9 cellular contexts compared by ENCODE assay signal in the genomic region with DNA sequence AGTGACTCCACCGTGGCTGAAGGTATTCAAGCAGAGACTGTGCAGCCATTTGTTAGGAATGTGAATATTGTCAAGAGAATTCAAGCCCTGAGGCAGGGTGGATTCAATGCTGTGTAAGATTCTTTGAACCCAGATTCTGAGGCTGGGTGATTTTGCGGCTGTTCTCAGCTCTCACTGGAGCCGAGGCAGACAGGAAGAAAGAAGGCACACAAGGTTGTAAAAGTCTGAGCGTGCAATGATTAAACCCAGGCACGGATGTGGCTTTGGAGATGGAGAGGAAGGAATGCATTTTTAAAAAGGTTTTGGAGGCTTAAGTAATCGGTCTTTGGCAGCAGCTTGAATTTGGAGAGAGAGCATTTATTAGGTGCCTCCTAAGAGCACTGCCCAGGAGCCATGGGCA.
A peak's percentile ranks its signal among the peaks of the same experiment; 100 is the strongest.
DNase-seq lines count a peak whose midpoint lies in the region; ATAC-seq and TF ChIP-seq lines count a peak whose summit lies in the region.
"Had no signal": no experiment of that assay in that cellular context is flagged by ENCODE, and none has a peak within 500 bp of the region (broad histone marks: within the 10 kb centered on the region; RNA-seq: fewer than 3 reads in every experiment).

No MANE protein-coding gene starts in this region.

- peaks cover 2% of the 10 kb centered on the region for H3K27me3 Mint-ChIP-seq in activated T-helper 2 cell treated with anti-CD3 and anti-CD28 coated beads, Interferon-gamma antibody, Interleukin-2, Interleukin-4, amounts not matched to agents 10 μg/mL and 5 μg/mL and 100 μg/mL, durations not matched to agents 14 hours and 24 hours and 36 hours (ENCODE audit: low read depth)

- peak overlapping the region; percentile 17 for H3K27ac Mint-ChIP-seq in activated T-helper 2 cell treated with anti-CD3 and anti-CD28 coated beads, Interferon-gamma antibody, Interleukin-2, Interleukin-4, amounts not matched to agents 10 μg/mL and 5 μg/mL and 100 μg/mL, durations not matched to agents 14 hours and 24 hours and 36 hours

- H3K9me3 Mint-ChIP-seq in activated T-helper 2 cell treated with anti-CD3 and anti-CD28 coated beads, Interferon-gamma antibody, Interleukin-2, Interleukin-4, amounts not matched to agents 10 μg/mL and 5 μg/mL and 100 μg/mL, durations not matched to agents 14 hours and 24 hours and 36 hours, result no peaks in the 10 kb centered on the region

- ATAC-seq in left colon (peak; percentile 61), HG03280 (IDR thresholded peaks at IDR 0.05; ENCODE audit: unreplicated experiment) (no peak), HG03108 (IDR thresholded peaks at IDR 0.05; ENCODE audit: unreplicated experiment) (no peak), esophagus mucosa (no peak)

- TF ChIP-seq CTCF in esophagus muscularis mucosa (IDR thresholded peaks at IDR 0.05), result no peak

- no peak for TF ChIP-seq POLR2A in esophagus muscularis mucosa (IDR thresholded peaks at IDR 0.05; ENCODE audit: low read depth)

- no peaks in the 10 kb centered on the region for H3K9me3 ChIP-seq in esophagus muscularis mucosa

- H3K36me3 ChIP-seq in esophagus muscularis mucosa, result no peaks in the 10 kb centered on the region

- TF ChIP-seq EP300 in esophagus muscularis mucosa (IDR thresholded peaks at IDR 0.05), result no peak

- H3K27me3 ChIP-seq in esophagus muscularis mucosa, result no peaks in the 10 kb centered on the region

- H3K4me3 ChIP-seq in esophagus muscularis mucosa, result peak overlapping the region in 1 of 4 donors; percentile 4

- H3K36me3 Mint-ChIP-seq in activated T-helper 2 cell treated with anti-CD3 and anti-CD28 coated beads, Interferon-gamma antibody, Interleukin-2, Interleukin-4, amounts not matched to agents 10 μg/mL and 5 μg/mL and 100 μg/mL, durations not matched to agents 14 hours and 24 hours and 36 hours (ENCODE audit: low read depth), result no peaks in the 10 kb centered on the region

- H3K4me1 ChIP-seq in esophagus muscularis mucosa, result peaks cover 6 to 31% (median 29%) of the 10 kb centered on the region in 4 donors

- H3K27ac ChIP-seq in esophagus muscularis mucosa (replicated peaks in 1 of 4), result peak overlapping the region in 2 of 4 donors; percentile 23 to 30

- DNase-seq in AG08395 (ENCODE audit: low spot score) (peak; percentile 88), H4 (ENCODE audit: low spot score) (peak; percentile 62), left colon (peak in 1 of 2 donors; percentile 35), esophagus muscularis mucosa (ENCODE audit: extremely low spot score) (no peak)
- DNase-seq in activated T-helper 2 cell treated with anti-CD3 and anti-CD28 coated beads, Interferon-gamma antibody, Interleukin-2, Interleukin-4, amounts not matched to agents 10 μg/mL and 5 μg/mL and 100 μg/mL, durations not matched to agents 14 hours and 24 hours and 36 hours (ENCODE audit: low spot score), result peak; percentile 38
- DNase-seq: NCI-H2171 treated with DMSO at 0.1 percent for 48 hours had no signal

- 21% methylated on average over 6 of the region's 6 CpGs for WGBS in esophagus muscularis mucosa

- H3K4me1 Mint-ChIP-seq in activated T-helper 2 cell treated with anti-CD3 and anti-CD28 coated beads, Interferon-gamma antibody, Interleukin-2, Interleukin-4, amounts not matched to agents 10 μg/mL and 5 μg/mL and 100 μg/mL, durations not matched to agents 14 hours and 24 hours and 36 hours (ENCODE audit: low read depth), result peaks cover 37% of the 10 kb centered on the region

- peak overlapping the region; percentile 9 for H3K4me3 Mint-ChIP-seq in activated T-helper 2 cell treated with anti-CD3 and anti-CD28 coated beads, Interferon-gamma antibody, Interleukin-2, Interleukin-4, amounts not matched to agents 10 μg/mL and 5 μg/mL and 100 μg/mL, durations not matched to agents 14 hours and 24 hours and 36 hours (ENCODE audit: low read depth)

- intact Hi-C loops in activated T-helper 2 cell treated with anti-CD3 and anti-CD28 coated beads, Interferon-gamma antibody, Interleukin-2, Interleukin-4, amounts not matched to agents 10 μg/mL and 5 μg/mL and 100 μg/mL, durations not matched to agents 14 hours and 24 hours and 36 hours (cut with micrococcal nuclease), result loop anchor here (5.0 to 10.0 kb wide), 2 partner anchors 38 to 615 kb away; no protein-coding TSS in a partner anchor
- intact Hi-C loops in left colon (cut with DNase I, micrococcal nuclease) (loop anchor here in 1 of 2 donors (5.0 to 10.0 kb wide), 2 partner anchors 277 to 525 kb away; a partner anchor contains a TSS), esophagus muscularis mucosa (cut with DNase I) (loop anchor here (10.0 kb wide), 1 partner anchor 525 kb away; a partner anchor contains a TSS)
